In genomic region chr4:84750260-84750955, GRCh38 we compare ENCODE assay signal across 8 cellular contexts.
DNase-seq lines count a peak whose midpoint lies in the region; ATAC-seq, FAIRE-seq and TF ChIP-seq lines count a peak whose summit lies in the region.

No MANE protein-coding gene starts in this region.

- DNase-seq in GM06990 (ENCODE audit: extremely low read depth, insufficient read length) (peak; percentile 1), GM23338 (ENCODE audit: low spot score) (peak; percentile 67), M059J (ENCODE audit: low read depth) (peak; percentile 44), SW480 (ENCODE audit: low spot score) (peak; percentile 20), frontal cortex (ENCODE audit: low spot score in 2 of 2) (peak; percentile 17 to 38), renal cortical epithelial cell (ENCODE audit: low read depth) (peak; percentile 61), 8988T (no peak)

- H3K27ac ChIP-seq in GM23338 (ENCODE audit: low read depth): no peak overlapping the region

- peaks cover 44% of the 10 kb centered on the region for H3K36me3 Mint-ChIP-seq in GM23338 (ENCODE audit: low read depth)

- peak; percentile 65 for TF ChIP-seq CTCF in GM06990 (IDR thresholded peaks at IDR 0.05; ENCODE audit: insufficient read depth, low read length, poor library complexity, severe bottlenecking)
- peak; percentile 58 to 80 for TF ChIP-seq CTCF in GM23338 (conservative IDR thresholded peaks at IDR 0.05; ENCODE audit: low read depth in 2 of 2)

- no peaks in the 10 kb centered on the region for H4K20me1 ChIP-seq in GM23338 (replicated peaks; ENCODE audit: insufficient read depth)

- H3K4me2 ChIP-seq in GM23338: no peak overlapping the region

- no peaks in the 10 kb centered on the region for H3F3A ChIP-seq in GM23338 (replicated peaks; ENCODE audit: low read depth)

- H2AFZ ChIP-seq in GM23338: no peak overlapping the region

- H3K4me3 ChIP-seq in GM06990 (replicated peaks; ENCODE audit: low read depth, low read length) (no peak overlapping the region), GM23338 (no peak overlapping the region)

- no peaks in the 10 kb centered on the region for H3K4me1 ChIP-seq in GM23338 (ENCODE audit: insufficient read depth)

- no peaks in the 10 kb centered on the region for H3K9me2 ChIP-seq in GM23338 (ENCODE audit: insufficient read depth)

- H3K27ac Mint-ChIP-seq in GM23338: no peak overlapping the region

- H3K27me3 Mint-ChIP-seq in GM23338 (ENCODE audit: insufficient read depth, low read depth, poor library complexity): no peaks in the 10 kb centered on the region

- H3K4me3 Mint-ChIP-seq in GM23338: no peak overlapping the region

- FAIRE-seq in frontal cortex (lab: Jason Lieb, UNC): peak; percentile 98

- H3K9me3 Mint-ChIP-seq in GM23338: no peaks in the 10 kb centered on the region

- peak; percentile 67 for ATAC-seq in GM23338
- ATAC-seq in GM21825 (IDR thresholded peaks at IDR 0.05; ENCODE audit: unreplicated experiment): no peak

- no peaks in the 10 kb centered on the region for H3K4me1 Mint-ChIP-seq in GM23338

- H3K36me3 ChIP-seq in GM06990 (ENCODE audit: control insufficient read depth, insufficient read depth, low read length) (no peaks in the 10 kb centered on the region), GM23338 (ENCODE audit: insufficient read depth) (peaks cover 15% of the 10 kb centered on the region; the same call in 1 of the 2 replicates)

- H3K79me2 ChIP-seq in GM23338 (replicated peaks; ENCODE audit: insufficient read depth): no peaks in the 10 kb centered on the region

- H3K27me3 ChIP-seq in GM06990 (replicated peaks; ENCODE audit: control insufficient read depth, insufficient read depth, low read length): no peaks in the 10 kb centered on the region
- no peaks in the 10 kb centered on the region for H3K27me3 ChIP-seq in GM23338 (ENCODE audit: insufficient read depth)

TF ChIP-seq in GM23338, 12 proteins besides CTCF, POLR2A, EP300 and RAD21:
- TF ChIP-seq STAT1 (IDR thresholded peaks at IDR 0.05; ENCODE audit: unreplicated experiment) (no peak), ZNF114 (CRISPR knock-in tag; IDR thresholded peaks at IDR 0.05) (no peak), JUNB (IDR thresholded peaks at IDR 0.05; ENCODE audit: unreplicated experiment) (no peak), REST (IDR thresholded peaks at IDR 0.05; ENCODE audit: unreplicated experiment) (no peak), NANOG (IDR thresholded peaks at IDR 0.05; ENCODE audit: borderline replicate concordance) (no peak), CREB1 (CRISPR knock-in tag; IDR thresholded peaks at IDR 0.05; ENCODE audit: low read depth) (no peak), POLR2AphosphoS5 (IDR thresholded peaks at IDR 0.05; ENCODE audit: low read depth) (no peak), ETS1 (IDR thresholded peaks at IDR 0.05) (no peak), ZNF331 (CRISPR knock-in tag; IDR thresholded peaks at IDR 0.05; ENCODE audit: low read depth) (no peak), EZH2 (IDR thresholded peaks at IDR 0.05; ENCODE audit: low read depth, unreplicated experiment) (no peak), EZH2phosphoT487 (IDR thresholded peaks at IDR 0.05; ENCODE audit: unreplicated experiment) (no peak), ZNF462 (CRISPR knock-in tag; IDR thresholded peaks at IDR 0.05) (no peak)
